In the genomic region with DNA sequence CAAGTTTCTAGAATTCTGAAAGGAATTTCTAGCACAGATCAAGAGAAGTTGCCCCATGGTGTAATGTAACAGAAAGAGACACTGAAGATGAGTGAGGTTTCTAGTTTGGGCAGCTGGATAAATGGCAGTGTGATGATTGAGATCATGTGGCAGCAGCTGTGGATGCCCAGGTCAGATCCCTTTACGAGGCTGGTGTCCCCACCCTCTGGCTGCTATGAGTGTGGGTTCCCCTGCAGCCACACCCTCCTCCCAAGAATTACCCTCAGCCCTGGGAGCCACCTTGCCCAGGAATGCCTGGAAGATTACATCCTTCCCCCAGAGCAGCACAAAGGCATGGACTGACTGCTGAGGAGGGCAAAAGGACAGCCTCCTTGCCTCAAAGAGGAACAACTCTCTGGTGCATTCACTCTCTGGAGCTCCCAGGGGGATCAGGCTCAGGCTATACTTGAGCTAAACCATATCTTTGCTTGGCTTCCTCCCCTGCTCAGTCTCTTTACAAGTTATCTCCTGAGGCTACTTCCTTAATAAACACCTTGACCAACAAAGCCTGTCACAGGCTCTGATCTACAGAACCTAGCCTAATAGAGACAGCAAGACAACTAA, we compare ENCODE assay signal across 19 cellular contexts. TPM values are rescaled to one million over a fixed set of nuclear protein-coding genes. Genes with fewer than 3 reads are reported as not detected.
DNase-seq lines count a peak whose midpoint lies in the region; ATAC-seq and TF ChIP-seq lines count a peak whose summit lies in the region.
"Had no signal": no experiment of that assay in that cellular context is flagged by ENCODE, and none has a peak within 500 bp of the region (broad histone marks: within the 10 kb centered on the region; RNA-seq: fewer than 3 reads in every experiment).

No MANE protein-coding gene starts in this region.

- no peaks in the 10 kb centered on the region for H3K36me3 ChIP-seq in A673 (ENCODE audit: insufficient read depth, low read length, poor library complexity, severe bottlenecking)
- no peaks in the 10 kb centered on the region for H3K36me3 ChIP-seq in gastrocnemius medialis

- in situ Hi-C loops in gastrocnemius medialis (cut with MboI; ENCODE audit: low sequenced_read_pairs in 4 of 4): no loop called here

- H3K27ac ChIP-seq in A673 (ENCODE audit: low read depth, low read length, poor library complexity, severe bottlenecking) (no peak overlapping the region), foreskin keratinocyte (no peak overlapping the region), gastrocnemius medialis (peak overlapping the region; percentile 68 to 86 (median 75))
- H3K27ac ChIP-seq: PC-9 had no signal

- H3K36me3 Mint-ChIP-seq in activated CD4-positive, alpha-beta T cell treated with anti-CD3 and anti-CD28 coated beads, Interleukin-2, amount 10 ng/mL, durations not matched to agents 24 days and 14 days (ENCODE audit: low read depth): no peaks in the 10 kb centered on the region
- H3K36me3 Mint-ChIP-seq: CD8-positive, alpha-beta memory T cell; IgD-negative memory B cell had no signal

- TF ChIP-seq POLR2A in gastrocnemius medialis (IDR thresholded peaks at IDR 0.05): peak in 1 of 2 donors; percentile 14

- H3K9me3 Mint-ChIP-seq in activated CD4-positive, alpha-beta T cell treated with anti-CD3 and anti-CD28 coated beads, Interleukin-2, amount 10 ng/mL, durations not matched to agents 24 days and 14 days: no peaks in the 10 kb centered on the region
- H3K9me3 Mint-ChIP-seq: CD8-positive, alpha-beta memory T cell; IgD-negative memory B cell had no signal

- no peak overlapping the region for H3K4me3 Mint-ChIP-seq in activated CD4-positive, alpha-beta T cell treated with anti-CD3 and anti-CD28 coated beads, Interleukin-2, amount 10 ng/mL, durations not matched to agents 24 days and 14 days
- H3K4me3 Mint-ChIP-seq: CD8-positive, alpha-beta memory T cell; IgD-negative memory B cell had no signal

- peaks cover 30% of the 10 kb centered on the region for H3K4me1 ChIP-seq in A673 (ENCODE audit: insufficient read depth, low read length, poor library complexity, severe bottlenecking)
- no peaks in the 10 kb centered on the region for H3K4me1 ChIP-seq in foreskin keratinocyte
- peaks cover 37 to 56% of the 10 kb centered on the region in 2 donors for H3K4me1 ChIP-seq in gastrocnemius medialis

- H3K4me1 Mint-ChIP-seq in activated CD4-positive, alpha-beta T cell treated with anti-CD3 and anti-CD28 coated beads, Interleukin-2, amount 10 ng/mL, durations not matched to agents 24 days and 14 days: no peaks in the 10 kb centered on the region
- H3K4me1 Mint-ChIP-seq: CD8-positive, alpha-beta memory T cell; IgD-negative memory B cell had no signal

- no peak overlapping the region for H3K4me3 ChIP-seq in A673 (ENCODE audit: low read depth, low read length, poor library complexity, severe bottlenecking)
- H3K4me3 ChIP-seq in gastrocnemius medialis: no peak overlapping the region
- H3K4me3 ChIP-seq: PC-9 had no signal

- intact Hi-C loops in A673 (cut with micrococcal nuclease; ENCODE audit: unreplicated experiment) (no loop called here), gastrocnemius medialis (cut with DNase I; ENCODE audit: low total_unique reads) (no loop called here)
- intact Hi-C loops in activated CD4-positive, alpha-beta T cell treated with anti-CD3 and anti-CD28 coated beads, Interleukin-2, amount 10 ng/mL, durations not matched to agents 24 days and 14 days (cut with micrococcal nuclease): no loop called here

- TF ChIP-seq CTCF in A673 (conservative IDR thresholded peaks at IDR 0.05; ENCODE audit: low read depth, low read length) (no peak), foreskin keratinocyte (conservative IDR thresholded peaks at IDR 0.05) (no peak), gastrocnemius medialis (IDR thresholded peaks at IDR 0.05 in 4 of 5, conservative IDR thresholded peaks at IDR 0.05 in 1 of 5) (no peak)

- POLR2A ChIA-PET in A673 (lab: Charles Lee; ENCODE audit: low non-redundant PET): no interaction called here

- H3K9me3 ChIP-seq in A673 (ENCODE audit: low read depth, low read length, poor library complexity, severe bottlenecking): no peaks in the 10 kb centered on the region
- no peaks in the 10 kb centered on the region for H3K9me3 ChIP-seq in gastrocnemius medialis

- peaks cover 19% of the 10 kb centered on the region for H3K27me3 Mint-ChIP-seq in activated CD4-positive, alpha-beta T cell treated with anti-CD3 and anti-CD28 coated beads, Interleukin-2, amount 10 ng/mL, durations not matched to agents 24 days and 14 days

- no TSS peak for BruUV-seq in A673 (replicated peaks; lab: Mats Ljungman, UMichigan)

- CTCF ChIA-PET in A673 (lab: Charles Lee): no interaction called here

- peak; percentile 61 for ATAC-seq in foreskin keratinocyte
- ATAC-seq in gastrocnemius medialis: peak; percentile 83 to 85
- ATAC-seq in GM18861 (IDR thresholded peaks at IDR 0.05; ENCODE audit: unreplicated experiment): no peak
- no peak for ATAC-seq in GM21619 (IDR thresholded peaks at IDR 0.05; ENCODE audit: unreplicated experiment)

- H3K27ac Mint-ChIP-seq in activated CD4-positive, alpha-beta T cell treated with anti-CD3 and anti-CD28 coated beads, Interleukin-2, amount 10 ng/mL, durations not matched to agents 24 days and 14 days: no peak overlapping the region
- H3K27ac Mint-ChIP-seq: CD8-positive, alpha-beta memory T cell; IgD-negative memory B cell had no signal

- DNase-seq in A673 (ENCODE audit: low spot score) (peak; percentile 23), LHCN-M2 (ENCODE audit: low read depth) (peak; percentile 84), foreskin keratinocyte (no peak), gastrocnemius medialis (peak; percentile 67 to 79), NCI-H526 (lab: John Stamatoyannopoulos, UW) (no peak)
- DNase-seq in activated CD4-positive, alpha-beta T cell treated with anti-CD3 and anti-CD28 coated beads, Interleukin-2, amount 10 ng/mL, durations not matched to agents 24 days and 14 days: no peak
- DNase-seq: CD8-positive, alpha-beta memory T cell; DMS 273 treated with DMSO at 0.1 percent for 48 hours; HCEC 1CT; Kasumi-1; NCI-H1694 treated with DMSO at 0.1 percent for 48 hours; NCI-H2227 treated with DMSO at 0.1 percent for 48 hours; NCI-H510A treated with DMSO at 0.1 percent for 48 hours; PC-9 had no signal

- H3K27me3 ChIP-seq in A673 (replicated peaks; ENCODE audit: insufficient read depth, low read depth, low read length, poor library complexity) (no peaks in the 10 kb centered on the region), foreskin keratinocyte (peaks cover 6% of the 10 kb centered on the region), gastrocnemius medialis (no peaks in the 10 kb centered on the region)

RNA-seq across cellular contexts. Expression of a gene that starts 15.0 kb away (rescaled TPM):
- total RNA-seq in A673 (2021) (0.31 and 0.43 TPM in 2 replicates), LHCN-M2 (2014; rRNA removed) (under 0.01 and 0.11 TPM in 2 replicates), foreskin keratinocyte (not detected in 2 replicates), gastrocnemius medialis (under 1 TPM in 3 of 4 donors, not detected in 1; 0.02 to 0.05 (median 0.02) TPM)
- polyA plus RNA-seq in LHCN-M2 (2012): under 0.01 TPM
- not detected in 2 replicates for polyA plus RNA-seq in foreskin keratinocyte
- total RNA-seq in activated CD4-positive, alpha-beta T cell treated with anti-CD3 and anti-CD28 coated beads, Interleukin-2, amount 10 ng/mL, durations not matched to agents 24 days and 14 days: not detected in 2 replicates
- total RNA-seq: A172; CD8-positive, alpha-beta memory T cell; PC-9 had no signal
- polyA plus RNA-seq: BJ; CD8-positive, alpha-beta memory T cell; IgD-negative memory B cell had no signal

Comparison
In these comparisons a context has a peak if more than half of its experiments do, and no peak if none do; other contexts are left out.
1. DNase-seq: peak in A673 (single experiment), LHCN-M2 (single experiment) and gastrocnemius medialis (2 of 2); none in foreskin keratinocyte (0 of 2), NCI-H526 (0 of 2) and activated CD4-positive, alpha-beta T cell treated with anti-CD3 and anti-CD28 coated beads, Interleukin-2, amount 10 ng/mL, durations not matched to agents 24 days and 14 days (single experiment).
2. H3K27ac ChIP-seq: peak in gastrocnemius medialis (4 of 4); none in A673 (single experiment) and foreskin keratinocyte (single experiment).
3. ATAC-seq: peak in foreskin keratinocyte (single experiment) and gastrocnemius medialis (2 of 2); none in GM18861 (single experiment) and GM21619 (single experiment).